In genomic region chr10:12795723-12796122, GRCh38 we compare ENCODE assay signal across 16 cellular contexts.
"Had no signal": no experiment of that assay in that cellular context is flagged by ENCODE, and none has a peak within 500 bp of the region (broad histone marks: within the 10 kb centered on the region; RNA-seq: fewer than 3 reads in every experiment).

No MANE protein-coding gene starts in this region.

- DNase-seq: activated CD4-positive, alpha-beta T cell treated with anti-CD3 and anti-CD28 coated beads, Interleukin-2, amount 10 ng/mL, durations not matched to agents 24 days and 14 days; activated CD8-positive, alpha-beta T cell treated with anti-CD3 and anti-CD28 coated beads, Interleukin-2, amount 10 ng/mL, durations not matched to agents 7 days and 5 days; activated naive CD4-positive, alpha-beta T cell treated with anti-CD3 and anti-CD28 coated beads for 36 hours; activated T-cell treated with anti-CD3 and anti-CD28 coated beads, Interleukin-2, amount 50 U/mL, for 24 hours; effector memory CD4-positive, alpha-beta T cell; foreskin fibroblast; left lung; naive thymus-derived CD4-positive, alpha-beta T cell; pancreas; SHP77; stimulated activated CD4-positive, alpha-beta T cell treated with anti-CD3 and anti-CD28 coated beads, Interleukin-1b, Interleukin-23, amount 100 ng/mL, for 48 hours; stimulated activated naive CD8-positive, alpha-beta T cell treated with anti-CD3 and anti-CD28 coated beads, Interleukin-15, Interleukin-2, amounts not matched to agents 100 U/mL and 50 U/mL, for 24 hours; T-cell had no signal

- H3K4me3 ChIP-seq: ascending aorta, left lung, pancreas, suprapubic skin had no signal

- ATAC-seq: activated CD8-positive, alpha-beta T cell treated with anti-CD3 and anti-CD28 coated beads, Interleukin-2, amount 10 ng/mL, durations not matched to agents 7 days and 5 days; left lung; naive thymus-derived CD4-positive, alpha-beta T cell; SK-N-SH treated with all-trans-retinoic acid at 6 μM for 48 hours; stimulated activated naive CD8-positive, alpha-beta T cell treated with anti-CD3 and anti-CD28 coated beads, Interleukin-15, Interleukin-2, amounts not matched to agents 100 U/mL and 50 U/mL, for 24 hours; T-cell had no signal
